In genomic region chr1:95509989-95510388, GRCh38 we compare ENCODE assay signal across 19 cellular contexts.
DNase-seq lines count a peak whose midpoint lies in the region; ATAC-seq and TF ChIP-seq lines count a peak whose summit lies in the region.
"Had no signal": no experiment of that assay in that cellular context is flagged by ENCODE, and none has a peak within 500 bp of the region (broad histone marks: within the 10 kb centered on the region; RNA-seq: fewer than 3 reads in every experiment).

No MANE protein-coding gene starts in this region.

- H3K4me2 ChIP-seq in mesendoderm (ENCODE audit: low read length) = no peak overlapping the region
- H3K4me2 ChIP-seq: BLaER1 treated with 17β-estradiol and CSF1 and Interleukin-3, amounts not matched to agents 10 nM and 100 nM; SK-N-SH had no signal

- H3K9me3 Mint-ChIP-seq in activated T-helper 1 cell treated with anti-CD3 and anti-CD28 coated beads, Interleukin-12 subunit alpha, Interleukin-12 subunit beta, Interleukin-2, Interleukin-4 antibody, amounts not matched to agents 30 ng/mL and 10 ng/mL and 1 ng/mL, durations not matched to agents 14 hours and 24 hours and 36 hours = no peaks in the 10 kb centered on the region

- H3K4me3 ChIP-seq in BE2C (ENCODE audit: low read depth, low read length) (peak overlapping the region; percentile 47), HUES48 (ENCODE audit: low read depth, low read length) (no peak overlapping the region), mesendoderm (ENCODE audit: low read length) (no peak overlapping the region), prostate gland (no peak overlapping the region)
- H3K4me3 ChIP-seq: BLaER1 treated with 17β-estradiol and CSF1 and Interleukin-3, amounts not matched to agents 10 nM and 100 nM had no signal

- no peak overlapping the region for H3K4me3 Mint-ChIP-seq in activated T-helper 1 cell treated with anti-CD3 and anti-CD28 coated beads, Interleukin-12 subunit alpha, Interleukin-12 subunit beta, Interleukin-2, Interleukin-4 antibody, amounts not matched to agents 30 ng/mL and 10 ng/mL and 1 ng/mL, durations not matched to agents 14 hours and 24 hours and 36 hours
- H3K4me3 Mint-ChIP-seq: CD8-positive, alpha-beta T cell had no signal

- H3K4ac ChIP-seq in mesendoderm (ENCODE audit: low read depth, low read length) = no peak overlapping the region

- H3K9ac ChIP-seq in HUES48 (ENCODE audit: low read depth, low read length) (peak overlapping the region; percentile 5; the same call in 1 of the 2 replicates), mesendoderm (ENCODE audit: low read length) (no peak overlapping the region)
- H3K9ac ChIP-seq: BLaER1 treated with 17β-estradiol and CSF1 and Interleukin-3, amounts not matched to agents 10 nM and 100 nM; SK-N-SH had no signal

- TF ChIP-seq CTCF in BE2C (IDR thresholded peaks at IDR 0.05; ENCODE audit: low read depth, low read length) = no peak
- TF ChIP-seq CTCF in prostate gland (IDR thresholded peaks at IDR 0.05) = no peak

- no peaks in the 10 kb centered on the region; the same call in 1 of the 2 replicates for H3K36me3 ChIP-seq in BE2C
- no peaks in the 10 kb centered on the region for H3K36me3 ChIP-seq in HUES48 (ENCODE audit: control insufficient read depth, insufficient read depth, low read length)
- H3K36me3 ChIP-seq in mesendoderm (ENCODE audit: control insufficient read depth, insufficient read depth, low read length) = no peaks in the 10 kb centered on the region
- H3K36me3 ChIP-seq in prostate gland = no peaks in the 10 kb centered on the region
- H3K36me3 ChIP-seq: BLaER1 treated with 17β-estradiol and CSF1 and Interleukin-3, amounts not matched to agents 10 nM and 100 nM had no signal

- H3K9me3 ChIP-seq in BE2C (no peaks in the 10 kb centered on the region), HUES48 (ENCODE audit: control insufficient read depth, insufficient read depth, low read length) (no peaks in the 10 kb centered on the region), prostate gland (no peaks in the 10 kb centered on the region)
- H3K9me3 ChIP-seq: BLaER1 treated with 17β-estradiol and CSF1 and Interleukin-3, amounts not matched to agents 10 nM and 100 nM; SK-N-SH had no signal

- intact Hi-C loops in prostate gland (cut with DNase I) = no loop called here
- intact Hi-C loops in activated T-helper 1 cell treated with anti-CD3 and anti-CD28 coated beads, Interleukin-12 subunit alpha, Interleukin-12 subunit beta, Interleukin-2, Interleukin-4 antibody, amounts not matched to agents 30 ng/mL and 10 ng/mL and 1 ng/mL, durations not matched to agents 14 hours and 24 hours and 36 hours (cut with micrococcal nuclease) = no loop called here

- H2BK5ac ChIP-seq in mesendoderm (ENCODE audit: low read length) = no peak overlapping the region

- no peaks in the 10 kb centered on the region for H3K27me3 ChIP-seq in BE2C
- H3K27me3 ChIP-seq in HUES48 (ENCODE audit: control insufficient read depth, insufficient read depth, low read length) = no peaks in the 10 kb centered on the region
- no peaks in the 10 kb centered on the region for H3K27me3 ChIP-seq in mesendoderm (ENCODE audit: insufficient read depth, low read length, poor library complexity)
- no peaks in the 10 kb centered on the region for H3K27me3 ChIP-seq in prostate gland (replicated peaks; ENCODE audit: insufficient read depth)
- H3K27me3 ChIP-seq: BLaER1 treated with 17β-estradiol and CSF1 and Interleukin-3, amounts not matched to agents 10 nM and 100 nM had no signal

- H3K79me1 ChIP-seq in mesendoderm (ENCODE audit: low read length) = no peaks in the 10 kb centered on the region

- no peak overlapping the region for H2BK15ac ChIP-seq in mesendoderm (replicated peaks; ENCODE audit: low read depth)

- H3K27ac ChIP-seq in HUES48 (ENCODE audit: low read depth, low read length) (no peak overlapping the region), mesendoderm (ENCODE audit: low read depth, low read length) (no peak overlapping the region), prostate gland (no peak overlapping the region)
- H3K27ac ChIP-seq: BLaER1 treated with 17β-estradiol and CSF1 and Interleukin-3, amounts not matched to agents 10 nM and 100 nM had no signal

- H2AK5ac ChIP-seq in mesendoderm (ENCODE audit: low read length) = no peak overlapping the region

- H3K27ac Mint-ChIP-seq in activated T-helper 1 cell treated with anti-CD3 and anti-CD28 coated beads, Interleukin-12 subunit alpha, Interleukin-12 subunit beta, Interleukin-2, Interleukin-4 antibody, amounts not matched to agents 30 ng/mL and 10 ng/mL and 1 ng/mL, durations not matched to agents 14 hours and 24 hours and 36 hours = no peak overlapping the region
- H3K27ac Mint-ChIP-seq: CD8-positive, alpha-beta T cell had no signal

- no CpG with 5 or more reads among the region's 8 CpGs for WGBS in mesendoderm (ENCODE audit: extremely low coverage, insufficient coverage, low lambda C conversion rate)
- 63% methylated on average over 8 of the region's 8 CpGs for WGBS in prostate gland

- no peaks in the 10 kb centered on the region for H3K27me3 Mint-ChIP-seq in activated T-helper 1 cell treated with anti-CD3 and anti-CD28 coated beads, Interleukin-12 subunit alpha, Interleukin-12 subunit beta, Interleukin-2, Interleukin-4 antibody, amounts not matched to agents 30 ng/mL and 10 ng/mL and 1 ng/mL, durations not matched to agents 14 hours and 24 hours and 36 hours (ENCODE audit: insufficient read depth)

- no peak overlapping the region for H3K18ac ChIP-seq in mesendoderm (ENCODE audit: low read length)

- TF ChIP-seq POLR2A in prostate gland (IDR thresholded peaks at IDR 0.05) = no peak

- H3K56ac ChIP-seq in mesendoderm (ENCODE audit: low read length) = no peak overlapping the region

- no peak for ATAC-seq in esophagus mucosa
- ATAC-seq: CD8-positive, alpha-beta T cell; HepG2 had no signal

- H3K4me1 ChIP-seq in BE2C = peaks cover 9% of the 10 kb centered on the region
- peaks cover 43% of the 10 kb centered on the region for H3K4me1 ChIP-seq in HUES48 (ENCODE audit: control insufficient read depth, insufficient read depth, low read length)
- H3K4me1 ChIP-seq in mesendoderm (ENCODE audit: control insufficient read depth, low read depth, low read length) = no peaks in the 10 kb centered on the region
- no peaks in the 10 kb centered on the region for H3K4me1 ChIP-seq in prostate gland (replicated peaks)
- H3K4me1 ChIP-seq: BLaER1 treated with 17β-estradiol and CSF1 and Interleukin-3, amounts not matched to agents 10 nM and 100 nM had no signal

- no peak overlapping the region for H4K5ac ChIP-seq in mesendoderm (ENCODE audit: low read length)

- H3K79me2 ChIP-seq in mesendoderm (ENCODE audit: control insufficient read depth, insufficient read depth, low read length) = no peaks in the 10 kb centered on the region

- H4K8ac ChIP-seq in mesendoderm (ENCODE audit: low read depth, low read length) = no peak overlapping the region

- DNase-seq in BE2C (no peak), cerebellar cortex (ENCODE audit: low spot score) (peak; percentile 71), mesendoderm (peak; percentile 71), prostate gland (ENCODE audit: low spot score) (no peak)
- no peak for DNase-seq in activated CD8-positive, alpha-beta memory T cell treated with anti-CD3 and anti-CD28 coated beads, Interleukin-2, amount 50 U/mL, for 48 hours
- no peak for DNase-seq in activated T-helper 1 cell treated with anti-CD3 and anti-CD28 coated beads, Interleukin-12 subunit alpha, Interleukin-12 subunit beta, Interleukin-2, Interleukin-4 antibody, amounts not matched to agents 30 ng/mL and 10 ng/mL and 1 ng/mL, durations not matched to agents 14 hours and 24 hours and 36 hours (ENCODE audit: low spot score)
- DNase-seq: CD8-positive, alpha-beta T cell; DMS79; KBM-7; NCI-H1417; NCI-H2029; NCI-H748 treated with DMSO at 0.1 percent for 48 hours; NK-92 treated with Interleukin-12 subunit alpha and Interleukin-12 subunit beta, amount 100 ng/mL, for 24 hours; Right ventricle myocardium superior; SK-N-SH had no signal

- H3K23ac ChIP-seq in mesendoderm (ENCODE audit: low read length) = no peak overlapping the region

- no peak overlapping the region for H2BK120ac ChIP-seq in mesendoderm (ENCODE audit: low read depth, low read length)

- H3K36me3 Mint-ChIP-seq in activated T-helper 1 cell treated with anti-CD3 and anti-CD28 coated beads, Interleukin-12 subunit alpha, Interleukin-12 subunit beta, Interleukin-2, Interleukin-4 antibody, amounts not matched to agents 30 ng/mL and 10 ng/mL and 1 ng/mL, durations not matched to agents 14 hours and 24 hours and 36 hours (ENCODE audit: low read depth) = no peaks in the 10 kb centered on the region
- H3K36me3 Mint-ChIP-seq: CD8-positive, alpha-beta T cell had no signal

- no peaks in the 10 kb centered on the region for H3K4me1 Mint-ChIP-seq in activated T-helper 1 cell treated with anti-CD3 and anti-CD28 coated beads, Interleukin-12 subunit alpha, Interleukin-12 subunit beta, Interleukin-2, Interleukin-4 antibody, amounts not matched to agents 30 ng/mL and 10 ng/mL and 1 ng/mL, durations not matched to agents 14 hours and 24 hours and 36 hours (ENCODE audit: low read depth)

Comparison
In these comparisons a context has a peak if more than half of its experiments do, and no peak if none do; other contexts are left out.
1. DNase-seq: peak in cerebellar cortex (single experiment) and mesendoderm (single experiment); none in BE2C (single experiment), activated CD8-positive, alpha-beta memory T cell treated with anti-CD3 and anti-CD28 coated beads, Interleukin-2, amount 50 U/mL, for 48 hours (single experiment), prostate gland (single experiment) and activated T-helper 1 cell treated with anti-CD3 and anti-CD28 coated beads, Interleukin-12 subunit alpha, Interleukin-12 subunit beta, Interleukin-2, Interleukin-4 antibody, amounts not matched to agents 30 ng/mL and 10 ng/mL and 1 ng/mL, durations not matched to agents 14 hours and 24 hours and 36 hours (single experiment).